11 cellular contexts compared by ENCODE assay signal in the genomic region with DNA sequence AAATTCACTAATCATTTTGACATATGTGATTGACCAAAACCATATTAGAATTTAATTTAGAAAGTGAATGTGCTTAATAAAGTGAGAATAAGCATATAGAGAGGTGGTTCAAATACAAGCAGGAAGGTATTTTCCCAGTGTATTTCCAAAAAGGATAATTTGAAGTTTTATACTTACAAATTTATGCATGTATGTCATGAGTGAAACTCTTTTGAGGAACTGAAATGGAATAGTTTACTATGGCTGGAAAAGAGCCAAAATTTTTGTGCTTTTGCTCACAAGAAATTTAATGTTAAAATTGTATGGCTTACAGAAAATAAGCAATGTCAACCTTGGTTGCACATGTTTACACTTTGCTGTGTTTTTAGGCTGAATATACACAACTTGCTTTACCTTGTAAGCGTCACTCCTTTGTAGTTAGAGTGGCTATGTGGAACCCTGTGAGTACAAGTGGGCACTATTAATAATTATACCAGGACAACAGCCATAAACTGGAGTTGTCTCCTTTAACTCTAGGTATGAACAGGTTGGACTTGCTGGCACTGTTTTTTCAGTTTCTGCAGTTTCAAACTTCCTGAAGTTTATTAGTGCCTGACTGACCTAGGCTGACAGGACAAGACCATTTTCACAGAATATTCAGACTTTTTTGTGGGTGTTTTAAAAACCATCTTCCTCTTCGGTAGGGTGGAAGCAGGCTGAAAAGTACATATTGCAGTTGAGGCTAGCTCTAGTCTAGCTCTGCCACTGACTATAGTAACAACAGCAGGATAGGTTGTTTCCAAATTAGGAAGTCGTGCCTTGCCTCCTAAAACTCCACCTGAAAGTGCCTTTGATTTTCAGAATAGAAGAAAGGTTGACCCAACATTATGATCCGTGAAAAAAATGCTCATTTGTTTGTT. TPM values are rescaled to one million over a fixed set of nuclear protein-coding genes. Genes with fewer than 3 reads are reported as not detected.
DNase-seq lines count a peak whose midpoint lies in the region; ATAC-seq and TF ChIP-seq lines count a peak whose summit lies in the region.
"Had no signal": no experiment of that assay in that cellular context is flagged by ENCODE, and none has a peak within 500 bp of the region (broad histone marks: within the 10 kb centered on the region; RNA-seq: fewer than 3 reads in every experiment).

No MANE protein-coding gene starts in this region.

- no peaks in the 10 kb centered on the region for H3K27me3 ChIP-seq in MM.1S (replicated peaks; ENCODE audit: insufficient read depth, low read length)

- H3K27ac Mint-ChIP-seq in glutamatergic neuron (ENCODE audit: unreplicated experiment), result peak overlapping the region; percentile 87

- TF ChIP-seq CTCF in C4-2B (conservative IDR thresholded peaks at IDR 0.05) (no peak), MM.1S (IDR thresholded peaks at IDR 0.05; ENCODE audit: low read length) (no peak), glutamatergic neuron (IDR thresholded peaks at IDR 0.05; ENCODE audit: partially characterized antibody, unreplicated experiment) (no peak)

- peak overlapping the region; percentile 84 for H3K4me3 Mint-ChIP-seq in glutamatergic neuron (ENCODE audit: unreplicated experiment)

- no peak overlapping the region for H3K9ac ChIP-seq in MM.1S (ENCODE audit: low read length)

- H3K4me2 ChIP-seq in MM.1S (ENCODE audit: low read depth, low read length), result peak overlapping the region; percentile 24; the same call in 1 of the 2 replicates

- H3K79me2 ChIP-seq in MM.1S (ENCODE audit: low read length), result peaks cover 27% of the 10 kb centered on the region

- no peak overlapping the region for H2AFZ ChIP-seq in MM.1S (ENCODE audit: low read length)

- H3K4me1 ChIP-seq in MM.1S (ENCODE audit: low read length), result 0 out of 2 replicates have a peak, but pooled peaks cover 8% of the 10 kb centered on the region

- H3K27ac ChIP-seq in C4-2B (peak overlapping the region; percentile 34; the same call in 1 of the 2 replicates), MM.1S (ENCODE audit: low read length) (no peak overlapping the region)
- H3K27ac ChIP-seq: psoas muscle, thoracic aorta had no signal

- no peaks in the 10 kb centered on the region for H3K36me3 ChIP-seq in MM.1S (replicated peaks; ENCODE audit: insufficient read depth, low read length)
- H3K36me3 ChIP-seq: thoracic aorta had no signal

- peaks cover 10% of the 10 kb centered on the region for H3K27me3 Mint-ChIP-seq in glutamatergic neuron (ENCODE audit: unreplicated experiment)

- no peaks in the 10 kb centered on the region for H3F3A ChIP-seq in MM.1S (ENCODE audit: insufficient read depth, low read length)

- peaks cover 12% of the 10 kb centered on the region for H3K9me3 Mint-ChIP-seq in glutamatergic neuron (ENCODE audit: unreplicated experiment)

- 0 out of 2 replicates have a peak overlapping the region, but pooled peaks have one; percentile 7 for H3K4me3 ChIP-seq in MM.1S (ENCODE audit: low read length)
- H3K4me3 ChIP-seq: psoas muscle, thoracic aorta had no signal

- H3K9me3 ChIP-seq in MM.1S (replicated peaks; ENCODE audit: insufficient read depth, low read length), result no peaks in the 10 kb centered on the region
- H3K9me3 ChIP-seq: psoas muscle, thoracic aorta had no signal

- H4K20me1 ChIP-seq in MM.1S (ENCODE audit: insufficient read depth, low read length), result no peaks in the 10 kb centered on the region

- ATAC-seq in GM21390 (IDR thresholded peaks at IDR 0.05; ENCODE audit: unreplicated experiment) (peak; percentile 36), GM21515 (IDR thresholded peaks at IDR 0.05; ENCODE audit: unreplicated experiment) (no peak), SK-N-SH treated with all-trans-retinoic acid at 6 μM for 48 hours (no peak)
- ATAC-seq: psoas muscle had no signal

- peaks cover 43% of the 10 kb centered on the region for H3K4me1 Mint-ChIP-seq in glutamatergic neuron (ENCODE audit: low read depth, unreplicated experiment)

- DNase-seq in MM.1S, result no peak
- no peak for DNase-seq in glutamatergic neuron
- DNase-seq in iPS-NIHi7 (ENCODE audit: extremely low spot score), result no peak
- no peak for DNase-seq in NCI-H526 treated with DMSO at 0.1 percent for 48 hours (lab: John Stamatoyannopoulos, UW)
- DNase-seq: Kasumi-1, psoas muscle had no signal

- H3K36me3 Mint-ChIP-seq in glutamatergic neuron (ENCODE audit: unreplicated experiment), result no peaks in the 10 kb centered on the region

- no peaks in the 10 kb centered on the region for H3K9me2 ChIP-seq in MM.1S (replicated peaks; ENCODE audit: insufficient read depth, low read length)

TF ChIP-seq in SK-N-SH treated with all-trans-retinoic acid at 6 μM for 48 hours, 23 proteins besides CTCF, POLR2A, EP300 and RAD21:
- no peak for TF ChIP-seq ZNF565 (CRISPR knock-in tag; conservative IDR thresholded peaks at IDR 0.05; ENCODE audit: low read depth)
- TF ChIP-seq TSHZ2 (CRISPR knock-in tag; IDR thresholded peaks at IDR 0.05), result no peak
- TF ChIP-seq ZNF8 (CRISPR knock-in tag; IDR thresholded peaks at IDR 0.05), result no peak
- TF ChIP-seq POU6F1 (CRISPR knock-in tag; IDR thresholded peaks at IDR 0.05; ENCODE audit: borderline replicate concordance, low read depth), result no peak
- no peak for TF ChIP-seq PATZ1 (CRISPR knock-in tag; IDR thresholded peaks at IDR 0.05; ENCODE audit: borderline replicate concordance)
- no peak for TF ChIP-seq ESRRG (CRISPR knock-in tag; IDR thresholded peaks at IDR 0.05)

RNA-seq across cellular contexts. Expression of gene AFDN, which starts 6.0 kb away (rescaled TPM):
- 552 TPM for total RNA-seq in glutamatergic neuron (ENCODE audit: unreplicated experiment)
